In the genomic region with DNA sequence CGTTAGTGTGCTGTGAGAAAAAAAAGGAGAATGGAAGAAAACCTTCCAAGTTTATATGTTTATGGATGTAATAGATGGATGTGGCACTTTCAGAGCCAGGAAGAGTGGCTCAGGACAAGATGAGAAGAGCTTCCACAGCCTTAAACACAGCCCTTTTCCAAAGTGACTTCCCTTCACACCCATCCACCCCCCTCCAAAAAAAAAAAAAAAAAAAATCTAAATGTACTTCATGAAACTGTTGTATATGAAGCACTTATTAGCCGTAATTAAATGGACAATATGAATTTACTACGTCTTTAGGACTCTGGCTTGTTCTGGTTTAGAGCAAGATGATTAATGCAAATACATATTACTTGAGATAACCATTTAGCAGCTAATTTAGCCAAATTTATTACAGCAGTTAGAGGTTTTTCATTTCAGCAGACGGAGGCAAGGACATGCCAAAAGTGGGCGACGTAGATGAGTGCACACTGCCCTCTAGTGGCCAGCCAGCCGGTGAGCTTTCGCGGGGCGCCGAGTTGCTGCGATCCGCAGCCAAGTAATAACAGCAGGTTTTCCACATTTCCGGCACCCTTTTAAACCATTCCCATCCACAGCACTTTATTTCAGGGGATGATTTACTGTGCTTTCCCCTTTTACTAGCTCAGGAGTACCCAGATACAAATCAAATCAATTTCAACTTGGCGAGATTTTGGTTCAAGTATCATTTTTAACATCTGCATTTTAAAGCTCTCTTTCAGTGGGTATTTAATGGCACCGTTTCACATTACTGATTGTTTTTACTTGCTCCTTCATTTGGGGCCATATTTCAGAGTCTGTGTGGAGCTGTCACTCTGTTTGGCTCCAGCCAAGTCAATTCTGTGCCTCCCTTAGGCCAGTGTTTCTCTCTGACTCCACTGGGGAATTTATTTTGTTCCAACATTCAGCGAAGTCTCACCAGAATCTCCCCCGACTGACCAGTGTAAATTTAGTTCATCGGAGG, we compare ENCODE assay signal across 8 cellular contexts.
DNase-seq lines count a peak whose midpoint lies in the region; ATAC-seq and TF ChIP-seq lines count a peak whose summit lies in the region.

No MANE protein-coding gene starts in this region.

- no peaks in the 10 kb centered on the region for H3K79me1 ChIP-seq in trophoblast cell (ENCODE audit: low read length)

- no peaks in the 10 kb centered on the region for H3K36me3 Mint-ChIP-seq in activated naive CD8-positive, alpha-beta T cell treated with anti-CD3 and anti-CD28 coated beads for 36 hours

- no peak overlapping the region for H3K23ac ChIP-seq in trophoblast cell (ENCODE audit: low read length)

- ATAC-seq in GM21723 (IDR thresholded peaks at IDR 0.05; ENCODE audit: unreplicated experiment) (peak; percentile 73), SK-N-SH treated with all-trans-retinoic acid at 6 μM for 48 hours (peak; percentile 91), Right ventricle myocardium inferior (peak; percentile 85)

- TF ChIP-seq EP300 in transverse colon (IDR thresholded peaks at IDR 0.05; ENCODE audit: low read depth), result no peak

- TF ChIP-seq POLR2A in transverse colon (IDR thresholded peaks at IDR 0.05), result no peak

- no peak overlapping the region for H4K8ac ChIP-seq in trophoblast cell (ENCODE audit: low read depth, low read length)

- no peak overlapping the region for H2AK5ac ChIP-seq in trophoblast cell (ENCODE audit: low read length)

- peaks cover 2% of the 10 kb centered on the region for H3K9me3 ChIP-seq in trophoblast cell (ENCODE audit: insufficient read depth, low read depth, low read length)
- H3K9me3 ChIP-seq in transverse colon, result no peaks in the 10 kb centered on the region

- H3K9ac ChIP-seq in trophoblast cell (ENCODE audit: low read length), result no peak overlapping the region

- no peak overlapping the region for H3K18ac ChIP-seq in trophoblast cell (ENCODE audit: low read length)

- H3K4ac ChIP-seq in trophoblast cell (ENCODE audit: low read depth, low read length), result no peak overlapping the region

- no peak overlapping the region for H2BK5ac ChIP-seq in trophoblast cell (ENCODE audit: low read depth, low read length, poor library complexity)

- no peak overlapping the region for H2BK120ac ChIP-seq in trophoblast cell (ENCODE audit: insufficient read depth, low read length, poor library complexity)

- no peak overlapping the region for H3K4me3 Mint-ChIP-seq in activated naive CD8-positive, alpha-beta T cell treated with anti-CD3 and anti-CD28 coated beads for 36 hours

- intact Hi-C loops in Right ventricle myocardium inferior (cut with DNase I) (loop anchor here (5.0 to 10.0 kb wide), 3 partner anchors 115 to 1215 kb away; no protein-coding TSS in a partner anchor), transverse colon (cut with DNase I; ENCODE audit: low total_unique reads) (loop anchor here (5.0 kb wide), 1 partner anchor 1215 kb away; no protein-coding TSS in a partner anchor)

- H4K91ac ChIP-seq in trophoblast cell (ENCODE audit: low read depth, low read length), result no peak overlapping the region

- H3K4me3 ChIP-seq in trophoblast cell (ENCODE audit: low read depth, low read length), result no peak overlapping the region
- H3K4me3 ChIP-seq in transverse colon, result peak overlapping the region in 1 of 4 donors; percentile 33

- WGBS in trophoblast cell (ENCODE audit: extremely low coverage, insufficient coverage, insufficient read length), result no CpG with 5 or more reads among the region's 19 CpGs
- WGBS in transverse colon (ENCODE audit: low coverage in 1 of 2), 2 donors, result 12 to 16% methylated on average over 18 to 19 of the region's 19 CpGs

- H3K27me3 Mint-ChIP-seq in activated naive CD8-positive, alpha-beta T cell treated with anti-CD3 and anti-CD28 coated beads for 36 hours, result peaks cover 47% of the 10 kb centered on the region

- no peak overlapping the region for H3K4me2 ChIP-seq in trophoblast cell (ENCODE audit: low read length)

- no peaks in the 10 kb centered on the region for H3K27me3 ChIP-seq in trophoblast cell (ENCODE audit: insufficient read depth, low read length)
- no peaks in the 10 kb centered on the region for H3K27me3 ChIP-seq in transverse colon

- H2AFZ ChIP-seq in trophoblast cell (ENCODE audit: insufficient read depth, low read length, poor library complexity), result no peak overlapping the region

- no peaks in the 10 kb centered on the region for H3K79me2 ChIP-seq in trophoblast cell (ENCODE audit: control insufficient read depth, insufficient read depth, low read length, poor library complexity)

- DNase-seq in D341Med (ENCODE audit: low spot score) (peak; percentile 87), NAMALWA (ENCODE audit: low spot score) (peak; percentile 51), Right ventricle myocardium inferior (ENCODE audit: missing footprints) (peak; percentile 84), trophoblast cell (peak; percentile 61 to 83), transverse colon (peak; percentile 83)
- DNase-seq in activated naive CD8-positive, alpha-beta T cell treated with anti-CD3 and anti-CD28 coated beads for 36 hours, result peak; percentile 57

- no peak overlapping the region for H2BK12ac ChIP-seq in trophoblast cell (ENCODE audit: low read length)

- H3K4me1 Mint-ChIP-seq in activated naive CD8-positive, alpha-beta T cell treated with anti-CD3 and anti-CD28 coated beads for 36 hours, result peaks cover 9% of the 10 kb centered on the region

- in situ Hi-C loops in transverse colon (cut with MboI; ENCODE audit: low pct_ligation_motif_present in 1 of 4, low pct_unique_long_range_greater_than_20kb in 1 of 4, low sequenced_read_pairs in 3 of 4), result loop anchor here (5.0 to 25.0 kb wide), 7 partner anchors 305 to 1218 kb away; no protein-coding TSS in a partner anchor

- no peak overlapping the region for H4K12ac ChIP-seq in trophoblast cell (ENCODE audit: low read depth, low read length)

- H3K14ac ChIP-seq in trophoblast cell (ENCODE audit: low read length), result no peak overlapping the region

- H3K4me1 ChIP-seq in trophoblast cell (ENCODE audit: control insufficient read depth in 1 of 2, insufficient read depth in 2 of 2, low read length in 2 of 2) (no peaks in the 10 kb centered on the region), transverse colon (peaks cover 0 to 13% (median 2%) of the 10 kb centered on the region in 4 donors)

- H3K36me3 ChIP-seq in trophoblast cell (ENCODE audit: control insufficient read depth in 1 of 2, insufficient read depth in 2 of 2, low read length in 2 of 2) (no peaks in the 10 kb centered on the region), transverse colon (no peaks in the 10 kb centered on the region)

- H3K27ac ChIP-seq in trophoblast cell (ENCODE audit: low read depth, low read length) (no peak overlapping the region), transverse colon (peak overlapping the region in 2 of 4 donors; percentile 5 to 32)

- H3K27ac Mint-ChIP-seq in activated naive CD8-positive, alpha-beta T cell treated with anti-CD3 and anti-CD28 coated beads for 36 hours, result no peak overlapping the region

- no peaks in the 10 kb centered on the region for H3K9me3 Mint-ChIP-seq in activated naive CD8-positive, alpha-beta T cell treated with anti-CD3 and anti-CD28 coated beads for 36 hours

- peak; percentile 89 to 94 (median 91) for TF ChIP-seq CTCF in transverse colon (IDR thresholded peaks at IDR 0.05)

TF ChIP-seq in SK-N-SH treated with all-trans-retinoic acid at 6 μM for 48 hours, 23 proteins besides CTCF, POLR2A, EP300 and RAD21 (continues in another document):
- TF ChIP-seq ZFP3 (CRISPR knock-in tag; IDR thresholded peaks at IDR 0.05) (no peak), TSHZ2 (CRISPR knock-in tag; IDR thresholded peaks at IDR 0.05) (peak; percentile 47; the same call in 1 of the 2 replicates), CSDC2 (CRISPR knock-in tag; IDR thresholded peaks at IDR 0.05) (no peak), POU6F1 (CRISPR knock-in tag; IDR thresholded peaks at IDR 0.05; ENCODE audit: borderline replicate concordance, low read depth) (no peak), OSR1 (CRISPR knock-in tag; IDR thresholded peaks at IDR 0.05) (no peak), TOX (CRISPR knock-in tag; IDR thresholded peaks at IDR 0.05; ENCODE audit: borderline replicate concordance) (peak; percentile 77; the same call in 1 of the 2 replicates), SNAI2 (CRISPR knock-in tag; IDR thresholded peaks at IDR 0.05) (no peak), ZC3H10 (CRISPR knock-in tag; IDR thresholded peaks at IDR 0.05) (peak; percentile 41; the same call in 1 of the 2 replicates), ZNF70 (CRISPR knock-in tag; IDR thresholded peaks at IDR 0.05) (no peak)
